ENCODE assay signal across 15 cellular contexts in the genomic region with DNA sequence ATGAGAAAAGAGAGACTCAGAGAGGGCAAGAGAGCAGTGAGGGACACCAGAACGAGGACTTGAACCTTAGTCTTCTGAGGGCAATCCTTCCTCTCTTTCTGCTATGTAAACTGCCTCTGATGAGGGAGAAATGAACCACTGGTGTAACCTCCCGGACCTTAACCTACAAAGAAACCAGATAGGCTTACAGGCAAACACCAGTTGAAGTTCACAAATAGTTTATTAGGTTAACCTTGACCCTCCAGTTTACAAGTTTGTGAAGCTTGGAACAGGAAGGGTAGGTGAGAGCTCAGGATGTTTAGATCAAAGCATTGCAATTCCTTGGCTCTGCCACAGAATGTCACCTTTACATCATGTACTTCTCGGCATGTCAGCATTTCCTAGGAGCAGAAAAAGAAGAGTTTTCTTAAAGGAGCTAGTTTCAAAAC.
DNase-seq lines count a peak whose midpoint lies in the region; ATAC-seq and TF ChIP-seq lines count a peak whose summit lies in the region.
"Had no signal": no experiment of that assay in that cellular context is flagged by ENCODE, and none has a peak within 500 bp of the region (broad histone marks: within the 10 kb centered on the region; RNA-seq: fewer than 3 reads in every experiment).

No MANE protein-coding gene starts in this region.

- H3K36me3 ChIP-seq in DND-41 (ENCODE audit: insufficient read depth, low read length) (no peaks in the 10 kb centered on the region), muscle layer of colon (ENCODE audit: insufficient read depth, low read length) (no peaks in the 10 kb centered on the region)
- H3K36me3 ChIP-seq: BLaER1 treated with 17β-estradiol and CSF1 and Interleukin-3, amounts not matched to agents 10 nM and 100 nM; colonic mucosa; HAP-1 had no signal

- H3K27me3 ChIP-seq in DND-41 (ENCODE audit: insufficient read depth, low read length, poor library complexity) = peaks cover 7% of the 10 kb centered on the region
- H3K27me3 ChIP-seq in muscle layer of colon (ENCODE audit: control insufficient read depth in 1 of 2, insufficient read depth in 2 of 2, low read length in 2 of 2) = no peaks in the 10 kb centered on the region
- H3K27me3 ChIP-seq: BLaER1 treated with 17β-estradiol and CSF1 and Interleukin-3, amounts not matched to agents 10 nM and 100 nM; colonic mucosa; testis had no signal

- H3K27ac ChIP-seq in DND-41 (ENCODE audit: low read length) = no peak overlapping the region
- no peak overlapping the region for H3K27ac ChIP-seq in VCaP
- peak overlapping the region; percentile 30 for H3K27ac ChIP-seq in muscle layer of colon (ENCODE audit: low read depth, low read length)
- H3K27ac ChIP-seq: BLaER1 treated with 17β-estradiol and CSF1 and Interleukin-3, amounts not matched to agents 10 nM and 100 nM; colonic mucosa; epithelial cell of prostate; testis had no signal

- peak; percentile 41 for TF ChIP-seq CTCF in DND-41 (IDR thresholded peaks at IDR 0.05; ENCODE audit: borderline replicate concordance, extremely low read depth, low read length, poor library complexity, severe bottlenecking)
- TF ChIP-seq CTCF in VCaP (conservative IDR thresholded peaks at IDR 0.05) = peak; percentile 54
- TF ChIP-seq CTCF in GM10266 (IDR thresholded peaks at IDR 0.05; ENCODE audit: control insufficient read depth, insufficient read depth, low read depth, missing control alignments) = no peak

- DNase-seq in DND-41 (no peak), HT-29 (ENCODE audit: low spot score) (peak; percentile 44), NCI-H524 treated with DMSO at 0.1 percent for 48 hours (lab: John Stamatoyannopoulos, UW) (no peak), GM10266 (ENCODE audit: extremely low spot score) (no peak)
- DNase-seq: activated CD4-positive, CD25-positive, alpha-beta regulatory T cell treated with anti-CD3 and anti-CD28 coated beads, Interleukin-2, amount 50 U/mL, for 72 hours; colonic mucosa; NCI-H446 treated with DMSO at 0.1 percent for 48 hours; stimulated activated CD4-positive, alpha-beta T cell treated with anti-CD3 and anti-CD28 coated beads, Interleukin-4, amount 100 ng/mL, for 24 hours; testis had no signal

- H4K20me1 ChIP-seq in DND-41 (ENCODE audit: insufficient read depth, low read length) = no peaks in the 10 kb centered on the region
- H4K20me1 ChIP-seq: BLaER1 treated with 17β-estradiol and CSF1 and Interleukin-3, amounts not matched to agents 10 nM and 100 nM had no signal

- H3K9me3 ChIP-seq in DND-41 (ENCODE audit: insufficient read depth, low read length, severe bottlenecking) (no peaks in the 10 kb centered on the region), muscle layer of colon (ENCODE audit: low read length) (no peaks in the 10 kb centered on the region)
- H3K9me3 ChIP-seq: BLaER1 treated with 17β-estradiol and CSF1 and Interleukin-3, amounts not matched to agents 10 nM and 100 nM; colonic mucosa; HAP-1; testis had no signal

- no peaks in the 10 kb centered on the region for H3K4me1 ChIP-seq in DND-41 (ENCODE audit: insufficient read depth, low read length)
- peaks cover 24% of the 10 kb centered on the region for H3K4me1 ChIP-seq in muscle layer of colon (ENCODE audit: insufficient read depth, low read length)
- H3K4me1 ChIP-seq: colonic mucosa, HAP-1, testis had no signal

- H3K9ac ChIP-seq in DND-41 (ENCODE audit: low read depth, low read length) = no peak overlapping the region
- no peak overlapping the region for H3K9ac ChIP-seq in muscle layer of colon (ENCODE audit: low read length)
- H3K9ac ChIP-seq: BLaER1 treated with 17β-estradiol and CSF1 and Interleukin-3, amounts not matched to agents 10 nM and 100 nM had no signal

- H2AFZ ChIP-seq in DND-41 (ENCODE audit: low read depth, low read length) = no peak overlapping the region

- no peak overlapping the region for H3K4me3 ChIP-seq in DND-41 (ENCODE audit: low read depth in 1 of 2, low read length in 2 of 2)
- H3K4me3 ChIP-seq in muscle layer of colon (ENCODE audit: low read depth in 1 of 2, low read length in 2 of 2) = no peak overlapping the region
- H3K4me3 ChIP-seq: BLaER1 treated with 17β-estradiol and CSF1 and Interleukin-3, amounts not matched to agents 10 nM and 100 nM; colonic mucosa; HAP-1; testis had no signal

- ATAC-seq in DND-41 (ENCODE audit: insufficient read depth, low read depth) (no peak), GM21528 (IDR thresholded peaks at IDR 0.05; ENCODE audit: low FRiP score, unreplicated experiment) (no peak)

- H3K79me2 ChIP-seq in DND-41 (ENCODE audit: insufficient read depth, low read length) = no peaks in the 10 kb centered on the region

- no peak overlapping the region for H3K4me2 ChIP-seq in DND-41 (ENCODE audit: insufficient read depth, low read length)
